In the genomic region with DNA sequence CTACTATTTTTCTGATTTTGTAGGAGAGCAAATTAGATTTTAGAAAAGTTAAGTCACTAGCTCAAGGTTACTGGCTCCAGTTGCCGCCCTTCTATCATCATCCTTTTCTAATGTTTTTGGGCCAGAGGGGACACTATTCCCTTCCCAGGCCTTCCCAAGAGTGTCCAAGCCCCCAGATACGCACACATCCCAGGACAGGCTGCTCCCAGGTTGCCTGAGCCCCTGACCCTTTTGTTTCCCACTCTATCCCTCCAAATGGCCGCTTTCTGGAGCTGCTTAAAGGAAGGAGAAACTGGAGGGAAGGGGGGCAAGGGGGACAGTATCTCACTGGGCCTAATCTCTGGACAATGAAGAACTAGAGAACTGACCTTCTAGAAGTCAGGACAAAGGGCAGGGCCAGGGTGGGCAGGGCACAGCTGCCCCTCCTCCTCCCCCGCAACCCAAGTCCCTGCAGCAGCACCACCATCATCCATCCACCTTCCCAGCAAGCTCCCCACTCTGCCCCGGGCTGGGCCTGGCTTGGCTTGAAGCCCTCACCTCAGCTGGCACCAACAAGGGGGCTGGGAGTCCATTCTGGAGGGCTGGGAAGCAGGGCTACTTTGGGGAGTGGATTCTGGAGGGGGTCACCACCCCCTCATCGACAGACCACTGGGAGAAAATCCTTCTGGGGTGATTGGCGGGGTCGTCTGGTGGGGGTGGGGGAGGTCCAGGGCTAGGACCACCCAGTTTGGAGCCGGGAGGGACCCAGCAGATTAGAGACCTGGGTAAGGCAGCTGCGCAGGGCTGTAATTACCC, we compare ENCODE assay signal across 8 cellular contexts. TPM values are rescaled to one million over a fixed set of nuclear protein-coding genes. Genes with fewer than 3 reads are reported as not detected.
DNase-seq lines count a peak whose midpoint lies in the region; ATAC-seq, FAIRE-seq and TF ChIP-seq lines count a peak whose summit lies in the region.

No MANE protein-coding gene starts in this region.

- H3K9me3 Mint-ChIP-seq in stimulated activated naive CD8-positive, alpha-beta T cell treated with anti-CD3 and anti-CD28 coated beads, Interleukin-15, Interleukin-2, amounts not matched to agents 100 ng/mL and 50 ng/mL, for 24 hours = no peaks in the 10 kb centered on the region

- BruUV-seq in GM12878 (replicated peaks; lab: Mats Ljungman, UMichigan) = TSS peak; percentile 90
- BruUV-seq in HepG2 (replicated peaks; lab: Mats Ljungman, UMichigan) = TSS peak; percentile 94

- no peak for ATAC-seq in stimulated activated naive CD8-positive, alpha-beta T cell treated with anti-CD3 and anti-CD28 coated beads, Interleukin-15, Interleukin-2, amounts not matched to agents 100 U/mL and 50 U/mL, for 24 hours
- ATAC-seq in GM12878 (no peak), HepG2 (peak; percentile 7; the same call in 1 of the 3 replicates), GM18907 (IDR thresholded peaks at IDR 0.05; ENCODE audit: unreplicated experiment) (no peak)

- WGBS in GM12878 (ENCODE audit: insufficient coverage, insufficient replicate concordance, low lambda C conversion rate, missing lambda C conversion rate) = 31% methylated on average over 9 of the region's 10 CpGs
- 15% methylated on average over 7 of the region's 10 CpGs for WGBS in HepG2 (ENCODE audit: low lambda C conversion rate)
- WGBS in tibial nerve, 2 donors = 24% methylated on average over 10 of the region's 10 CpGs

- H3K79me2 ChIP-seq in GM12878 (ENCODE audit: control insufficient read depth, insufficient read depth, low read length) (peaks cover 48% of the 10 kb centered on the region), HepG2 (ENCODE audit: insufficient read depth, low read length) (peaks cover 5% of the 10 kb centered on the region)

- H3K36me3 ChIP-seq in GM12878 (ENCODE audit: control insufficient read depth in 2 of 2, insufficient read depth in 2 of 2, low read length in 1 of 2) (peaks cover 0 to 8% of the 10 kb centered on the region in 2 experiments; a peak in 1 of 4 replicates), HepG2 (replicated peaks in 1 of 2; ENCODE audit: control insufficient read depth in 1 of 2, insufficient read depth in 2 of 2, low read length in 2 of 2) (no peaks in the 10 kb centered on the region; a peak in 1 of 5 replicates), tibial nerve (no peaks in the 10 kb centered on the region)

- H3K4me1 Mint-ChIP-seq in stimulated activated naive CD8-positive, alpha-beta T cell treated with anti-CD3 and anti-CD28 coated beads, Interleukin-15, Interleukin-2, amounts not matched to agents 100 ng/mL and 50 ng/mL, for 24 hours (ENCODE audit: low read depth) = peaks cover 73% of the 10 kb centered on the region

- POLR2A ChIA-PET in GM12878 (lab: Charles Lee) = interaction anchor here (0.6 to 3.7 kb wide), 4 partner anchors 69 to 358 kb away, joined by 4 to 13 read pairs (median 4); partner anchors contain the start of gene THRAP3
- POLR2A ChIA-PET in HepG2 (lab: Yijun Ruan, JAX) = interaction anchor here (0.7 to 2.5 kb wide), 5 partner anchors 70 to 163 kb away, joined by 3 to 9 read pairs (median 5); partner anchors contain the start of gene THRAP3

- H3K27me3 Mint-ChIP-seq in stimulated activated naive CD8-positive, alpha-beta T cell treated with anti-CD3 and anti-CD28 coated beads, Interleukin-15, Interleukin-2, amounts not matched to agents 100 ng/mL and 50 ng/mL, for 24 hours = no peaks in the 10 kb centered on the region

- H3K27ac Mint-ChIP-seq in stimulated activated naive CD8-positive, alpha-beta T cell treated with anti-CD3 and anti-CD28 coated beads, Interleukin-15, Interleukin-2, amounts not matched to agents 100 ng/mL and 50 ng/mL, for 24 hours = peak overlapping the region; percentile 85

- H3K27me3 ChIP-seq in GM12878 (replicated peaks in 1 of 2; ENCODE audit: control insufficient read depth in 2 of 2, insufficient read depth in 2 of 2, low read length in 1 of 2) (no peaks in the 10 kb centered on the region), HepG2 (ENCODE audit: control insufficient read depth in 1 of 2, insufficient read depth in 2 of 2, low read length in 2 of 2) (no peaks in the 10 kb centered on the region), tibial nerve (no peaks in the 10 kb centered on the region)

- peaks cover 47% of the 10 kb centered on the region for H3K4me1 ChIP-seq in GM12878 (ENCODE audit: control insufficient read depth, insufficient read depth, low read length)
- peaks cover 66% of the 10 kb centered on the region for H3K4me1 ChIP-seq in HepG2 (ENCODE audit: insufficient read depth, low read length)
- H3K4me1 ChIP-seq in tibial nerve = peaks cover 0 to 79% (median 60%) of the 10 kb centered on the region in 4 donors

- H3K4me2 ChIP-seq in GM12878 (ENCODE audit: control insufficient read depth, insufficient read depth) (peak overlapping the region; percentile 88), HepG2 (ENCODE audit: low read depth, low read length) (peak overlapping the region; percentile 73)

- peak overlapping the region; percentile 80 for H3K4me3 Mint-ChIP-seq in stimulated activated naive CD8-positive, alpha-beta T cell treated with anti-CD3 and anti-CD28 coated beads, Interleukin-15, Interleukin-2, amounts not matched to agents 100 ng/mL and 50 ng/mL, for 24 hours

- H3K4me3 ChIP-seq in GM12878 = peak overlapping the region; percentile 99
- peak overlapping the region; percentile 74 to 89 (median 85) for H3K4me3 ChIP-seq in HepG2 (replicated peaks in 1 of 3; ENCODE audit: insufficient read depth in 1 of 3, low read depth in 2 of 3, low read length in 3 of 3)
- peak overlapping the region; percentile 66 to 99 (median 82) for H3K4me3 ChIP-seq in tibial nerve

- H3K27ac ChIP-seq in GM12878 (ENCODE audit: control insufficient read depth, insufficient read depth) (peak overlapping the region; percentile 85), HepG2 (ENCODE audit: extremely low read length, insufficient read depth, low read length) (peak overlapping the region; percentile 67), tibial nerve (peak overlapping the region; percentile 97 to 100 (median 99))

- no peak for TF ChIP-seq POLR2A in GM12878 (IDR thresholded peaks at IDR 0.05; ENCODE audit: low read depth, low read length)
- no peak for TF ChIP-seq POLR2A in HepG2 (IDR thresholded peaks at IDR 0.05; ENCODE audit: insufficient read depth in 1 of 2, low read depth in 2 of 2, low read length in 2 of 2)
- TF ChIP-seq POLR2A in tibial nerve (IDR thresholded peaks at IDR 0.05) = no peak

- no peak for FAIRE-seq in GM12878 (lab: Jason Lieb, UNC)
- FAIRE-seq in HepG2 (lab: Jason Lieb, UNC) = no peak

- DNase-seq in stimulated activated naive CD8-positive, alpha-beta T cell treated with anti-CD3 and anti-CD28 coated beads, Interleukin-15, Interleukin-2, amounts not matched to agents 100 U/mL and 50 U/mL, for 24 hours = no peak
- DNase-seq in GM12878 (ENCODE audit: low read depth, low spot score) (no peak), HepG2 (ENCODE audit: low spot score) (no peak), tibial nerve (ENCODE audit: low spot score in 2 of 2) (no peak), iPS-NIHi7 (ENCODE audit: extremely low spot score) (no peak), HK-2 (ENCODE audit: unreplicated experiment) (no peak)

- intact Hi-C loops in GM12878 (cut with micrococcal nuclease; ENCODE audit: unreplicated experiment) = loop anchor here (10.0 kb wide), 1 partner anchor 230 kb away; the partner anchor contains the start of gene STK40
- intact Hi-C loops in HepG2 (cut with micrococcal nuclease; ENCODE audit: unreplicated experiment) = loop anchor here (1.0 to 10.0 kb wide), 2 partner anchors 33 to 70 kb away; partner anchors contain the start of gene THRAP3

- H2AFZ ChIP-seq in GM12878 (ENCODE audit: control insufficient read depth, low read depth, low read length) = peak overlapping the region; percentile 63
- no peak overlapping the region for H2AFZ ChIP-seq in HepG2 (ENCODE audit: low read length)

- H3K9ac ChIP-seq in GM12878 (ENCODE audit: control insufficient read depth, insufficient read depth, low read length) = peak overlapping the region; percentile 82
- H3K9ac ChIP-seq in HepG2 (ENCODE audit: insufficient read depth, low read depth, low read length) = peak overlapping the region; percentile 80

- TF ChIP-seq EP300 in GM12878 (IDR thresholded peaks at IDR 0.05; ENCODE audit: borderline replicate concordance in 1 of 2, control insufficient read depth in 1 of 2, low read depth in 2 of 2, low read length in 2 of 2) (no peak), HepG2 (IDR thresholded peaks at IDR 0.05; ENCODE audit: low read depth in 2 of 2, low read length in 2 of 2) (no peak), HepG2 (CRISPR knock-in tag; IDR thresholded peaks at IDR 0.05; ENCODE audit: borderline replicate concordance) (no peak), tibial nerve (IDR thresholded peaks at IDR 0.05) (no peak)

- H4K20me1 ChIP-seq in GM12878 (ENCODE audit: control insufficient read depth, insufficient read depth) (no peaks in the 10 kb centered on the region; the same call in 1 of the 2 replicates), HepG2 (ENCODE audit: insufficient read depth, low read length) (no peaks in the 10 kb centered on the region)

- H3K9me3 ChIP-seq in GM12878 (replicated peaks; ENCODE audit: control insufficient read depth, insufficient read depth, low read length) (no peaks in the 10 kb centered on the region), HepG2 (ENCODE audit: low read length) (no peaks in the 10 kb centered on the region), tibial nerve (no peaks in the 10 kb centered on the region)

- RAD21 ChIA-PET in GM12878 (lab: Charles Lee; ENCODE audit: unreplicated experiment) = interaction anchor here (0.7 to 2.9 kb wide), 2 partner anchors 33 to 69 kb away, joined by 3 to 19 read pairs; partner anchors contain the start of gene THRAP3

- TF ChIP-seq RAD21 in GM12878 (IDR thresholded peaks at IDR 0.05; ENCODE audit: insufficient read depth, low read depth, low read length) (no peak), HepG2 (CRISPR knock-in tag; IDR thresholded peaks at IDR 0.05) (no peak)

- peaks cover 15% of the 10 kb centered on the region for H3K36me3 Mint-ChIP-seq in stimulated activated naive CD8-positive, alpha-beta T cell treated with anti-CD3 and anti-CD28 coated beads, Interleukin-15, Interleukin-2, amounts not matched to agents 100 ng/mL and 50 ng/mL, for 24 hours (ENCODE audit: low read depth)

- SMC1A ChIA-PET in GM12878 (lab: Charles Lee; ENCODE audit: uncharacterized antibody, unreplicated experiment) = interaction anchor here (1.9 to 2.9 kb wide), 3 partner anchors 33 to 130 kb away, joined by 5 to 9 read pairs (median 6); partner anchors contain the start of gene THRAP3

- no peak for TF ChIP-seq CTCF in GM12878 (IDR thresholded peaks at IDR 0.05 in 2 of 3, conservative IDR thresholded peaks at IDR 0.05 in 1 of 3; ENCODE audit: control insufficient read depth in 2 of 3, extremely low read depth in 1 of 3, insufficient read depth in 1 of 3, low read depth in 3 of 3, low read length in 3 of 3)
- TF ChIP-seq CTCF in HepG2 (CRISPR knock-in tag; IDR thresholded peaks at IDR 0.05) = no peak
- no peak for TF ChIP-seq CTCF in tibial nerve (IDR thresholded peaks at IDR 0.05)

- CTCF ChIA-PET in GM12878 (lab: Yijun Ruan, JAX) (interaction anchor here (1.3 to 10.2 kb wide), 2 partner anchors 34 to 68 kb away, joined by 3 to 262 read pairs; no protein-coding TSS in a partner anchor), HepG2 (lab: Yijun Ruan, JAX; ENCODE audit: low intra/inter-chr PET ratio, low total read pairs) (no interaction called here)

- in situ Hi-C loops in GM12878 (cut with MboI) = loop anchor here (5.0 kb wide), 1 partner anchor 132 kb away; no protein-coding TSS in a partner anchor
- in situ Hi-C loops in HepG2 (cut with HindIII; ENCODE audit: extremely low pct_ligation_motif_present, low pct_unique_long_range_greater_than_20kb) = loop anchor here (5.0 kb wide), 2 partner anchors 32 to 132 kb away; no protein-coding TSS in a partner anchor

RNA-seq across cellular contexts. Expression of gene MAP7D1, which starts 1.0 kb away (rescaled TPM):
- 40.9 and 49.7 TPM in 2 replicates for total RNA-seq in GM12878 (2013; cell fraction: nucleolus; rRNA removed)
- total RNA-seq in GM12878 (2014; rRNA removed) (36.2 and 44.4 TPM in 2 replicates), GM12878 (2014; rRNA removed; fragmentation: Illumina TruSeq; extraction: Trizol) (26.9 and 32.0 TPM in 2 replicates), GM12878 (2021) (95.6 and 97.6 TPM in 2 replicates), HepG2 (2016; rRNA removed; fragmentation: Illumina TruSeq; extraction: Trizol) (5.5 and 7.2 TPM in 2 replicates), tibial nerve (100 to 1,000 TPM in 3 of 4 donors, 10 to 100 TPM in 1; 85.0 to 184 (median 121) TPM)
- polyA plus RNA-seq in GM12878 (2011; ENCODE audit: low read depth) = 26.1 TPM
- polyA plus RNA-seq in GM12878 (2011; rRNA removed) (10.2 and 16.4 TPM in 2 replicates), GM12878 (2014; fragmentation: Illumina TruSeq; extraction: Trizol) (17.8 and 38.9 TPM in 2 replicates), GM12878 (2014; fragmentation: Nextera tagmentation; extraction: Ambion mirVana) (10 to 100 TPM in 1 of 2 experiments, 1 to 10 TPM in 1; 4.4 to 11.2 TPM), GM12878 (2014; rRNA removed) (45.3 and 55.6 TPM in 2 replicates), GM12878 (2016; fragmentation: Nextera tagmentation; extraction: Ambion mirVana) (10 to 100 TPM; 10.0 to 14.4 TPM), HepG2 (2011; rRNA removed) (5.6 and 6.8 TPM in 2 replicates)
- 16.5 and 22.1 TPM in 2 replicates for polyA plus RNA-seq in GM12878 (2011; cell fraction: cytosol; rRNA removed)
- 40.7 and 54.8 TPM in 2 replicates for polyA plus RNA-seq in GM12878 (2011; cell fraction: nucleus; rRNA removed)
- 34.5 and 44.0 TPM in 2 replicates for polyA plus RNA-seq in GM12878 (2012)
- 9.6 and 19.9 TPM in 2 replicates for polyA minus RNA-seq in GM12878 (2011; rRNA and poly(A)+ RNA removed)
- polyA minus RNA-seq in GM12878 (2011; cell fraction: cytosol; rRNA and poly(A)+ RNA removed) = 19.1 and 22.8 TPM in 2 replicates
- 8.7 and 20.3 TPM in 2 replicates for polyA minus RNA-seq in GM12878 (2011; cell fraction: nucleus; rRNA and poly(A)+ RNA removed)
- 2.9 and 3.9 TPM in 2 replicates for total RNA-seq in HepG2 (2016; cell fraction: cytosol; rRNA removed; fragmentation: Illumina TruSeq; extraction: Trizol; ENCODE audit: low read depth)
- total RNA-seq in HepG2 (2016; cell fraction: insoluble cytoplasmic fraction; rRNA removed; fragmentation: Illumina TruSeq; extraction: Trizol) = 6.3 and 7.8 TPM in 2 replicates
- 4.2 TPM in 2 replicates for total RNA-seq in HepG2 (2016; cell fraction: membrane; rRNA removed; fragmentation: Illumina TruSeq; extraction: Trizol)
- total RNA-seq in HepG2 (2016; cell fraction: nucleus; rRNA removed; fragmentation: Illumina TruSeq; extraction: Trizol) = 6.1 and 7.9 TPM in 2 replicates
- 4.7 and 5.2 TPM in 2 replicates for polyA plus RNA-seq in HepG2 (2011; cell fraction: cytosol; rRNA removed)
- 14.7 and 14.9 TPM in 2 replicates for polyA plus RNA-seq in HepG2 (2011; cell fraction: nucleus; rRNA removed)
- polyA plus RNA-seq in HepG2 (2012) = 7.7 and 14.1 TPM in 2 replicates
- polyA plus RNA-seq in HepG2 (2016; cell fraction: cytosol; fragmentation: Illumina TruSeq; extraction: Trizol; ENCODE audit: low read depth) = 1.7 and 2.4 TPM in 2 replicates
- 14.2 and 15.7 TPM in 2 replicates for polyA plus RNA-seq in HepG2 (2016; cell fraction: insoluble cytoplasmic fraction; fragmentation: Illumina TruSeq; extraction: Trizol; ENCODE audit: low read depth)
- 4.5 and 4.6 TPM in 2 replicates for polyA plus RNA-seq in HepG2 (2016; cell fraction: membrane; fragmentation: Illumina TruSeq; extraction: Trizol; ENCODE audit: low read depth)
- polyA plus RNA-seq in HepG2 (2016; cell fraction: nucleus; fragmentation: Illumina TruSeq; extraction: Trizol; ENCODE audit: insufficient read depth, low read depth) = 19.3 and 21.5 TPM in 2 replicates
- polyA minus RNA-seq in HepG2 (2011; rRNA and poly(A)+ RNA removed; ENCODE audit: low replicate concordance) = 8.3 and 16.3 TPM in 2 replicates
- 6.0 and 8.5 TPM in 2 replicates for polyA minus RNA-seq in HepG2 (2011; cell fraction: cytosol; rRNA and poly(A)+ RNA removed)
- 4.0 and 7.2 TPM in 2 replicates for polyA minus RNA-seq in HepG2 (2011; cell fraction: nucleus; rRNA and poly(A)+ RNA removed)

RNA-seq across cellular contexts. Expression of gene TRAPPC3, which starts 5.7 kb away (rescaled TPM):
- total RNA-seq in GM12878 (2013; cell fraction: nucleolus; rRNA removed) = 29.1 and 32.2 TPM in 2 replicates
- total RNA-seq in GM12878 (2014; rRNA removed) (68.0 and 72.2 TPM in 2 replicates), GM12878 (2014; rRNA removed; fragmentation: Illumina TruSeq; extraction: Trizol) (59.7 and 59.9 TPM in 2 replicates), GM12878 (2021) (54.4 and 60.0 TPM in 2 replicates), HepG2 (2016; rRNA removed; fragmentation: Illumina TruSeq; extraction: Trizol) (62.4 and 66.7 TPM in 2 replicates), tibial nerve (10 to 100 TPM; 48.0 to 90.4 (median 69.1) TPM)
- 43.1 TPM for polyA plus RNA-seq in GM12878 (2011; ENCODE audit: low read depth)
- polyA plus RNA-seq in GM12878 (2011; rRNA removed) (75.3 and 80.2 TPM in 2 replicates), GM12878 (2014; fragmentation: Illumina TruSeq; extraction: Trizol) (77.8 and 93.7 TPM in 2 replicates), GM12878 (2014; fragmentation: Nextera tagmentation; extraction: Ambion mirVana) (10 to 100 TPM; 14.7 to 24.5 TPM), GM12878 (2014; rRNA removed) (73.1 and 74.9 TPM in 2 replicates), GM12878 (2016; fragmentation: Nextera tagmentation; extraction: Ambion mirVana) (100 to 1,000 TPM; 113 to 122 TPM), HepG2 (2011; rRNA removed) (48.0 and 53.7 TPM in 2 replicates)
- 60.3 and 63.1 TPM in 2 replicates for polyA plus RNA-seq in GM12878 (2011; cell fraction: cytosol; rRNA removed)
- 37.8 and 39.7 TPM in 2 replicates for polyA plus RNA-seq in GM12878 (2011; cell fraction: nucleus; rRNA removed)
- polyA plus RNA-seq in GM12878 (2012) = 39.8 and 44.0 TPM in 2 replicates
- 22.7 and 23.2 TPM in 2 replicates for polyA minus RNA-seq in GM12878 (2011; rRNA and poly(A)+ RNA removed)
- polyA minus RNA-seq in GM12878 (2011; cell fraction: cytosol; rRNA and poly(A)+ RNA removed) = 11.0 and 13.9 TPM in 2 replicates
- polyA minus RNA-seq in GM12878 (2011; cell fraction: nucleus; rRNA and poly(A)+ RNA removed) = 6.9 and 11.8 TPM in 2 replicates
- total RNA-seq in HepG2 (2016; cell fraction: cytosol; rRNA removed; fragmentation: Illumina TruSeq; extraction: Trizol; ENCODE audit: low read depth) = 33.8 and 35.1 TPM in 2 replicates
- total RNA-seq in HepG2 (2016; cell fraction: insoluble cytoplasmic fraction; rRNA removed; fragmentation: Illumina TruSeq; extraction: Trizol) = 67.4 and 70.9 TPM in 2 replicates
- 51.3 and 59.4 TPM in 2 replicates for total RNA-seq in HepG2 (2016; cell fraction: membrane; rRNA removed; fragmentation: Illumina TruSeq; extraction: Trizol)
- total RNA-seq in HepG2 (2016; cell fraction: nucleus; rRNA removed; fragmentation: Illumina TruSeq; extraction: Trizol) = 32.1 and 40.4 TPM in 2 replicates
- polyA plus RNA-seq in HepG2 (2011; cell fraction: cytosol; rRNA removed) = 54.6 and 63.8 TPM in 2 replicates
- 23.5 and 23.9 TPM in 2 replicates for polyA plus RNA-seq in HepG2 (2011; cell fraction: nucleus; rRNA removed)
- 39.6 and 48.9 TPM in 2 replicates for polyA plus RNA-seq in HepG2 (2012)
- polyA plus RNA-seq in HepG2 (2016; cell fraction: cytosol; fragmentation: Illumina TruSeq; extraction: Trizol; ENCODE audit: low read depth) = 32.8 and 40.4 TPM in 2 replicates
- 70.8 and 86.6 TPM in 2 replicates for polyA plus RNA-seq in HepG2 (2016; cell fraction: insoluble cytoplasmic fraction; fragmentation: Illumina TruSeq; extraction: Trizol; ENCODE audit: low read depth)
- polyA plus RNA-seq in HepG2 (2016; cell fraction: membrane; fragmentation: Illumina TruSeq; extraction: Trizol; ENCODE audit: low read depth) = 45.9 and 53.3 TPM in 2 replicates
- polyA plus RNA-seq in HepG2 (2016; cell fraction: nucleus; fragmentation: Illumina TruSeq; extraction: Trizol; ENCODE audit: insufficient read depth, low read depth) = 58.4 and 69.5 TPM in 2 replicates
- 12.2 and 41.8 TPM in 2 replicates for polyA minus RNA-seq in HepG2 (2011; rRNA and poly(A)+ RNA removed; ENCODE audit: low replicate concordance)
- polyA minus RNA-seq in HepG2 (2011; cell fraction: cytosol; rRNA and poly(A)+ RNA removed) = 16.1 and 26.3 TPM in 2 replicates
- polyA minus RNA-seq in HepG2 (2011; cell fraction: nucleus; rRNA and poly(A)+ RNA removed) = 10.3 and 14.2 TPM in 2 replicates

RNA-seq across cellular contexts. Expression of gene COL8A2, which starts 29.9 kb away (rescaled TPM):
- total RNA-seq in GM12878 (2013; cell fraction: nucleolus; rRNA removed) = 0.10 and 0.29 TPM in 2 replicates
- total RNA-seq in GM12878 (2014; rRNA removed) (0.05 TPM in 1 of 2 replicates, not detected in the other), GM12878 (2014; rRNA removed; fragmentation: Illumina TruSeq; extraction: Trizol) (not detected in 2 replicates), GM12878 (2021) (0.08 TPM in 1 of 2 replicates, not detected in the other), HepG2 (2016; rRNA removed; fragmentation: Illumina TruSeq; extraction: Trizol) (0.04 and 0.24 TPM in 2 replicates), tibial nerve (10 to 100 TPM; 26.7 to 57.9 (median 50.2) TPM)
- 0.05 TPM for polyA plus RNA-seq in GM12878 (2011; ENCODE audit: low read depth)
- polyA plus RNA-seq in GM12878 (2011; rRNA removed) (not detected in 2 replicates), GM12878 (2014; fragmentation: Illumina TruSeq; extraction: Trizol) (0.01 TPM in 1 of 2 replicates, not detected in the other), GM12878 (2014; fragmentation: Nextera tagmentation; extraction: Ambion mirVana) (not detected), GM12878 (2014; rRNA removed) (0.03 TPM in 1 of 2 replicates, not detected in the other), GM12878 (2016; fragmentation: Nextera tagmentation; extraction: Ambion mirVana) (not detected), HepG2 (2011; rRNA removed) (0.13 and 0.24 TPM in 2 replicates)
- polyA plus RNA-seq in GM12878 (2011; cell fraction: cytosol; rRNA removed) = not detected in 2 replicates
- 0.03 TPM in 1 of 2 replicates, not detected in the other for polyA plus RNA-seq in GM12878 (2011; cell fraction: nucleus; rRNA removed)
- polyA plus RNA-seq in GM12878 (2012) = 0.03 and 0.07 TPM in 2 replicates
- not detected in 2 replicates for polyA minus RNA-seq in GM12878 (2011; rRNA and poly(A)+ RNA removed)
- polyA minus RNA-seq in GM12878 (2011; cell fraction: cytosol; rRNA and poly(A)+ RNA removed) = not detected in 2 replicates
- not detected in 2 replicates for polyA minus RNA-seq in GM12878 (2011; cell fraction: nucleus; rRNA and poly(A)+ RNA removed)
- total RNA-seq in HepG2 (2016; cell fraction: cytosol; rRNA removed; fragmentation: Illumina TruSeq; extraction: Trizol; ENCODE audit: low read depth) = not detected in 2 replicates
- 0.04 and 0.09 TPM in 2 replicates for total RNA-seq in HepG2 (2016; cell fraction: insoluble cytoplasmic fraction; rRNA removed; fragmentation: Illumina TruSeq; extraction: Trizol)
- total RNA-seq in HepG2 (2016; cell fraction: membrane; rRNA removed; fragmentation: Illumina TruSeq; extraction: Trizol) = 0.06 TPM in 1 of 2 replicates, not detected in the other
- 0.19 and 0.34 TPM in 2 replicates for total RNA-seq in HepG2 (2016; cell fraction: nucleus; rRNA removed; fragmentation: Illumina TruSeq; extraction: Trizol)
- 0.21 and 0.22 TPM in 2 replicates for polyA plus RNA-seq in HepG2 (2011; cell fraction: cytosol; rRNA removed)
- polyA plus RNA-seq in HepG2 (2011; cell fraction: nucleus; rRNA removed) = 0.52 and 0.53 TPM in 2 replicates
- polyA plus RNA-seq in HepG2 (2012) = 0.13 and 0.17 TPM in 2 replicates
- polyA plus RNA-seq in HepG2 (2016; cell fraction: cytosol; fragmentation: Illumina TruSeq; extraction: Trizol; ENCODE audit: low read depth) = not detected in 2 replicates
- 0.10 TPM in 1 of 2 replicates, not detected in the other for polyA plus RNA-seq in HepG2 (2016; cell fraction: insoluble cytoplasmic fraction; fragmentation: Illumina TruSeq; extraction: Trizol; ENCODE audit: low read depth)
- 0.03 TPM in 1 of 2 replicates, not detected in the other for polyA plus RNA-seq in HepG2 (2016; cell fraction: membrane; fragmentation: Illumina TruSeq; extraction: Trizol; ENCODE audit: low read depth)
- 0.20 TPM in 1 of 2 replicates, not detected in the other for polyA plus RNA-seq in HepG2 (2016; cell fraction: nucleus; fragmentation: Illumina TruSeq; extraction: Trizol; ENCODE audit: insufficient read depth, low read depth)
- 0.07 and 0.52 TPM in 2 replicates for polyA minus RNA-seq in HepG2 (2011; rRNA and poly(A)+ RNA removed; ENCODE audit: low replicate concordance)
- 0.20 and 0.26 TPM in 2 replicates for polyA minus RNA-seq in HepG2 (2011; cell fraction: cytosol; rRNA and poly(A)+ RNA removed)
- polyA minus RNA-seq in HepG2 (2011; cell fraction: nucleus; rRNA and poly(A)+ RNA removed) = 0.50 and 0.52 TPM in 2 replicates

Comparison
In these comparisons a context has a peak if more than half of its experiments do, and no peak if none do; other contexts are left out.
1. RNA of gene COL8A2, which starts 29.9 kb away (total RNA-seq): 26.7 to 57.9 TPM in tibial nerve; 0.04 to 0.34 TPM in HepG2 and 0.05 to 0.29 TPM in GM12878; every median in the first group is over 10 times any median in the second.
2. Peak in every context shown above with its lines, with median percentiles within 50 percentile points of each other: H3K27ac ChIP-seq and H3K4me3 ChIP-seq.